Comparison of ENCODE assay signal across 8 cellular contexts in the genomic region with DNA sequence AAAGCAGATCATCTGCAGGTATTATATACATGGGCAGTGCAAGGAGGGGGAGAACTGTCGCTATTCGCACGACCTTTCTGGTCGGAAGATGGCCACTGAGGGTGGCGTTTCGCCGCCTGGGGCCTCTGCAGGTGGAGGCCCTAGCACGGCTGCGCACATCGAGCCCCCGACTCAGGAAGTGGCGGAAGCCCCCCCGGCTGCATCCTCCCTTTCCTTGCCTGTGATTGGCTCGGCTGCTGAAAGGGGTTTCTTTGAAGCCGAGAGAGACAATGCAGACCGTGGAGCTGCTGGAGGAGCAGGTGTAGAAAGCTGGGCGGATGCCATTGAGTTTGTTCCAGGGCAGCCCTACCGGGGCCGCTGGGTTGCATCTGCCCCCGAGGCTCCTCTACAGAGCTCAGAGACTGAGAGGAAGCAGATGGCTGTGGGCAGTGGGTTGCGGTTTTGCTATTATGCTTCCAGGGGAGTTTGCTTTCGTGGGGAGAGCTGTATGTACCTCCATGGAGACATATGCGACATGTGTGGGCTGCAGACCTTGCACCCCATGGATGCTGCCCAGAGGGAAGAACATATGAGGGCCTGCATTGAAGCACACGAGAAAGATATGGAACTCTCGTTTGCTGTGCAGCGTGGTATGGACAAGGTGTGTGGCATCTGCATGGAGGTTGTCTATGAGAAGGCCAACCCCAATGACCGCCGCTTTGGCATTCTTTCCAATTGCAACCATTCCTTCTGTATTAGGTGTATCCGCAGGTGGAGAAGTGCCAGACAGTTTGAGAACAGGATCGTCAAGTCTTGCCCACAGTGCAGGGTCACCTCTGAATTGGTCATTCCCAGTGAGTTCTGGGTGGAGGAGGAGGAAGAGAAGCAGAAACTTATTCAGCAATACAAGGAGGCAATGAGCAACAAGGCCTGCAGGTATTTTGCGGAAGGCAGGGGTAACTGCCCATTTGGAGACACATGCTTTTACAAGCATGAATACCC. TPM values are rescaled to one million over a fixed set of nuclear protein-coding genes. Genes with fewer than 3 reads are reported as not detected.
DNase-seq lines count a peak whose midpoint lies in the region; FAIRE-seq and TF ChIP-seq lines count a peak whose summit lies in the region.

No MANE protein-coding gene starts in this region.

- intact Hi-C loops in colonic mucosa (cut with DNase I): no loop called here

- POLR2A ChIA-PET in AG04449 (lab: Yijun Ruan, JAX): no interaction called here

- H3K36me3 ChIP-seq in SK-N-MC (ENCODE audit: insufficient read depth, low read length): no peaks in the 10 kb centered on the region
- H3K36me3 ChIP-seq in colonic mucosa: no peaks in the 10 kb centered on the region

- H3K9ac ChIP-seq in SK-N-MC (ENCODE audit: insufficient read length) (peak overlapping the region; percentile 63), colonic mucosa (ENCODE audit: low read depth in 2 of 2, low read length in 2 of 2) (peak overlapping the region in 1 of 2 donors; percentile 31)

- FAIRE-seq in HTR-8/SVneo (lab: Jason Lieb, UNC): no peak

- no peak overlapping the region for H3K27ac ChIP-seq in SK-N-MC
- no peak overlapping the region for H3K27ac ChIP-seq in colonic mucosa
- H3K27ac ChIP-seq in skin epidermis: peak overlapping the region in 8 of 21 experiments; percentile 34 to 78 (median 70)

- no peak for DNase-seq in AG04449 (ENCODE audit: low read depth, low spot score)
- peak; percentile 48 for DNase-seq in HuH-7 (ENCODE audit: low spot score)
- DNase-seq in SK-N-MC (ENCODE audit: low read depth, low spot score): no peak
- DNase-seq in colonic mucosa: no peak
- no peak for DNase-seq in KG1 (lab: John Stamatoyannopoulos, UW)
- DNase-seq in HTR-8/SVneo (ENCODE audit: insufficient read length, low spot score): no peak
- DNase-seq in COLO829 (ENCODE audit: low spot score): no peak

- TF ChIP-seq CTCF in AG04449 (IDR thresholded peaks at IDR 0.05; ENCODE audit: insufficient read depth, low read length, missing control alignments) (no peak), colonic mucosa (IDR thresholded peaks at IDR 0.05) (no peak)

- CTCF ChIA-PET in AG04449 (lab: Yijun Ruan, JAX): no interaction called here

- H3K4me3 ChIP-seq in AG04449 (ENCODE audit: low read depth, low read length) (peak overlapping the region; percentile 61), SK-N-MC (peak overlapping the region; percentile 62), colonic mucosa (peak overlapping the region; percentile 30), skin epidermis (peak overlapping the region in 6 of 7 experiments; percentile 17 to 41 (median 36))

- no peaks in the 10 kb centered on the region for H3K27me3 ChIP-seq in colonic mucosa

- H3K4me1 ChIP-seq in colonic mucosa: no peaks in the 10 kb centered on the region

- H3K9me3 ChIP-seq in SK-N-MC (ENCODE audit: low read depth, low read length) (no peaks in the 10 kb centered on the region), colonic mucosa (no peaks in the 10 kb centered on the region)

RNA-seq across cellular contexts. Expression of a gene that starts 0.9 kb away (rescaled TPM):
- total RNA-seq in colonic mucosa: 1 to 10 TPM in 1 of 2 donors, not detected in 1; 1.0 TPM
